ENCODE assay signal across 1 cellular context in the genomic region with DNA sequence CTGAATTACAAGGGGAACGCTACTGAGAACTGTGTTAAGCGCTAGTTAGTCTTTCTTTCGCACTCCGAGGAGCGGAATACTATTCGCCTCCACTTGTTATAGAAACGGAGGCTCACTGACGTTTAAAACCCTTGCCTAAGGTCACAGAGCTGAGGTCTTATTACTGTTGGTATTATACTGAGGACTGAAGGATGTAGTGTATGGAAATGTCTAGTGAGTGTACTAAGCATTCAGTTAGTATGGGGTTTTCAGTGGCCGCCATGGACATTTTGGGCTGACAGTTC.
TF ChIP-seq lines count a peak whose summit lies in the region.

No MANE protein-coding gene starts in this region.

TF ChIP-seq in K562, 482 proteins besides CTCF, POLR2A, EP300 and RAD21:
- TF ChIP-seq NUFIP1 (IDR thresholded peaks at IDR 0.05; ENCODE audit: partially characterized antibody) (no peak), KLF6 (CRISPR knock-in tag; IDR thresholded peaks at IDR 0.05; ENCODE audit: borderline replicate concordance) (no peak), MCM3 (IDR thresholded peaks at IDR 0.05) (no peak), ZNF12 (CRISPR knock-in tag; IDR thresholded peaks at IDR 0.05) (0 out of 2 replicates have a peak, but pooled peaks have one; percentile 5), HNRNPUL1 (IDR thresholded peaks at IDR 0.05; ENCODE audit: low read length) (no peak), THRB (CRISPR knock-in tag; conservative IDR thresholded peaks at IDR 0.05) (no peak), ZNF778 (CRISPR knock-in tag; IDR thresholded peaks at IDR 0.05) (no peak), MBD1 (CRISPR knock-in tag; IDR thresholded peaks at IDR 0.05) (peak; percentile 90; the same call in 1 of the 2 replicates), HDGF (IDR thresholded peaks at IDR 0.05) (no peak), RBM22 (IDR thresholded peaks at IDR 0.05; ENCODE audit: low read depth, low read length, poor library complexity, severe bottlenecking) (no peak), NR1H2 (CRISPR knock-in tag; IDR thresholded peaks at IDR 0.05) (peak; percentile 7; the same call in 1 of the 2 replicates)
- TF ChIP-seq, protein P1, sequence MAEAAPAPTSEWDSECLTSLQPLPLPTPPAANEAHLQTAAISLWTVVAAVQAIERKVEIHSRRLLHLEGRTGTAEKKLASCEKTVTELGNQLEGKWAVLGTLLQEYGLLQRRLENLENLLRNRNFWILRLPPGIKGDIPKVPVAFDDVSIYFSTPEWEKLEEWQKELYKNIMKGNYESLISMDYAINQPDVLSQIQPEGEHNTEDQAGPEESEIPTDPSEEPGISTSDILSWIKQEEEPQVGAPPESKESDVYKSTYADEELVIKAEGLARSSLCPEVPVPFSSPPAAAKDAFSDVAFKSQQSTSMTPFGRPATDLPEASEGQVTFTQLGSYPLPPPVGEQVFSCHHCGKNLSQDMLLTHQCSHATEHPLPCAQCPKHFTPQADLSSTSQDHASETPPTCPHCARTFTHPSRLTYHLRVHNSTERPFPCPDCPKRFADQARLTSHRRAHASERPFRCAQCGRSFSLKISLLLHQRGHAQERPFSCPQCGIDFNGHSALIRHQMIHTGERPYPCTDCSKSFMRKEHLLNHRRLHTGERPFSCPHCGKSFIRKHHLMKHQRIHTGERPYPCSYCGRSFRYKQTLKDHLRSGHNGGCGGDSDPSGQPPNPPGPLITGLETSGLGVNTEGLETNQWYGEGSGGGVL (CRISPR knock-in tag; IDR thresholded peaks at IDR 0.05): no peak
- TF ChIP-seq, protein P2, sequence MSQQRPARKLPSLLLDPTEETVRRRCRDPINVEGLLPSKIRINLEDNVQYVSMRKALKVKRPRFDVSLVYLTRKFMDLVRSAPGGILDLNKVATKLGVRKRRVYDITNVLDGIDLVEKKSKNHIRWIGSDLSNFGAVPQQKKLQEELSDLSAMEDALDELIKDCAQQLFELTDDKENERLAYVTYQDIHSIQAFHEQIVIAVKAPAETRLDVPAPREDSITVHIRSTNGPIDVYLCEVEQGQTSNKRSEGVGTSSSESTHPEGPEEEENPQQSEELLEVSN (IDR thresholded peaks at IDR 0.05; ENCODE audit: borderline replicate concordance in 1 of 2, extremely low read depth in 1 of 2, insufficient read depth in 1 of 2, insufficient read length in 1 of 2, low read depth in 1 of 2, low read length in 1 of 2, poor library complexity in 1 of 2, severe bottlenecking in 1 of 2): no peak
TF ChIP-seq in K562: peak in this region for 3.
